ENCODE assay signal across 29 cellular contexts in the genomic region with DNA sequence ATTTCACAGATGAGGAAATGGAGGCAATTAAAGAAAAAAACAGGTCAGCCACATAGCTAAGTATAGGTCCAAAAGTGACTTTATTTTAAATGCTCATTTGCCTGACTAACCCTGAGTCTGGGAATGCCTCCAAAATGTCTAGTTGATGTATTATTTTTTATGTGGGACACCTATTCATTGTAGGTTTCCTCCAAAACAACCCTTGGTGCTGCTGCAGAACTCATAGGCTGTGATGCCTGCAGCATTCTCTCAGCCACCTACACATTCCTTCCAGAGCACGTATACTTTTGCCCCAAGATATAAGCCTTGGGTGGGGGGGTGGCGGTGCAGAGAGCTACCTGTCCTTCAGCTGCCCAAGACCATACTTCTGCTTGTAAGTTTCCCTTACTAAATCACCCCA.
"Had no signal": no experiment of that assay in that cellular context is flagged by ENCODE, and none has a peak within 500 bp of the region (broad histone marks: within the 10 kb centered on the region; RNA-seq: fewer than 3 reads in every experiment).

No MANE protein-coding gene starts in this region.

- H3K4me1 Mint-ChIP-seq: activated B cell treated with CpG ODN at 0.5 μM for 24 hours; activated naive CD4-positive, alpha-beta T cell treated with anti-CD3 and anti-CD28 coated beads, Interleukin-2, amount 50 U/mL, for 24 hours; activated naive CD8-positive, alpha-beta T cell treated with anti-CD3 and anti-CD28 coated beads, Interleukin-2, amount 50 U/mL, for 24 hours; activated T-helper 17 cell treated with anti-CD3 and anti-CD28 coated beads, Interleukin-2, amount 50 U/mL, for 72 hours; stimulated activated memory B cell treated with anti-CD40 and anti-IgM and Interleukin-4, amounts not matched to agents 10 μg/mL and 1 μg/mL and 100 μg/mL, for 72 hours; stimulated activated naive CD8-positive, alpha-beta T cell treated with anti-CD3 and anti-CD28 coated beads, Interleukin-15, amount 100 ng/mL, for 72 hours had no signal

- H3K27ac ChIP-seq: cardiac muscle cell, colonic mucosa, left ventricle myocardium inferior, right atrium auricular region, upper lobe of left lung, vagina had no signal

- H3K27me3 ChIP-seq: cardiac muscle cell, colonic mucosa, right atrium auricular region, upper lobe of left lung, vagina had no signal

- H3K36me3 Mint-ChIP-seq: activated naive CD4-positive, alpha-beta T cell treated with anti-CD3 and anti-CD28 coated beads, Interleukin-2, amount 50 U/mL, for 24 hours; brain; stimulated activated memory B cell treated with anti-CD40 and anti-IgM and Interleukin-4, amounts not matched to agents 10 μg/mL and 1 μg/mL and 100 μg/mL, for 72 hours had no signal

- H3K4me1 ChIP-seq: colonic mucosa, left ventricle myocardium inferior, right atrium auricular region, upper lobe of left lung, vagina had no signal

- H3K4me3 ChIP-seq: cardiac muscle cell, colonic mucosa, left ventricle myocardium inferior, right atrium auricular region, smooth muscle cell, upper lobe of left lung, vagina had no signal

- DNase-seq: activated B cell treated with CpG ODN at 0.5 μM for 24 hours; activated CD4-positive, alpha-beta T cell treated with anti-CD3 and anti-CD28 coated beads, Interleukin-2, amount 50 U/mL, for 1 hour; activated CD8-positive, alpha-beta T cell treated with anti-CD3 and anti-CD28 coated beads for 36 hours; activated naive CD8-positive, alpha-beta T cell treated with anti-CD3 and anti-CD28 coated beads, Interleukin-2, amount 50 U/mL, for 24 hours; activated T-cell treated with anti-CD3 and anti-CD28 coated beads, Interleukin-2, amount 50 U/mL, for 4 hours; amygdala; cerebellar nuclear complex; colonic mucosa; effector memory CD4-positive, alpha-beta T cell; erythroblast; foreskin melanocyte; left ventricle myocardium inferior; nucleus accumbens; stimulated activated CD4-positive, alpha-beta T cell treated with anti-CD3 and anti-CD28 coated beads, Interleukin-1b, Interleukin-23, amount 100 ng/mL, for 48 hours; stimulated activated CD4-positive, alpha-beta T cell treated with anti-CD3 and anti-CD28 coated beads, Interleukin-4, amount 100 ng/mL, for 4 hours; stimulated activated CD8-positive, alpha-beta memory T cell treated with anti-CD3 and anti-CD28 coated beads, Interleukin-4, amount 100 ng/mL, for 48 hours; stimulated activated naive CD8-positive, alpha-beta T cell treated with anti-CD3 and anti-CD28 coated beads, Interleukin-15, amount 100 ng/mL, for 72 hours; substantia nigra; T-helper 1 cell; upper lobe of left lung had no signal

- H3K27ac Mint-ChIP-seq: activated B cell treated with CpG ODN at 0.5 μM for 24 hours; activated CD8-positive, alpha-beta T cell treated with anti-CD3 and anti-CD28 coated beads for 36 hours; activated naive CD4-positive, alpha-beta T cell treated with anti-CD3 and anti-CD28 coated beads, Interleukin-2, amount 50 U/mL, for 24 hours; activated naive CD8-positive, alpha-beta T cell treated with anti-CD3 and anti-CD28 coated beads, Interleukin-2, amount 50 U/mL, for 24 hours; activated T-helper 17 cell treated with anti-CD3 and anti-CD28 coated beads, Interleukin-2, amount 50 U/mL, for 72 hours; brain; stimulated activated memory B cell treated with anti-CD40 and anti-IgM and Interleukin-4, amounts not matched to agents 10 μg/mL and 1 μg/mL and 100 μg/mL, for 72 hours; stimulated activated naive CD8-positive, alpha-beta T cell treated with anti-CD3 and anti-CD28 coated beads, Interleukin-15, amount 100 ng/mL, for 72 hours; T-helper 2 cell treated with Interferon-gamma antibody and Interleukin-4, amounts not matched to agents 5 μg/mL and 100 μg/mL, for 36 hours had no signal

- H3K36me3 ChIP-seq: cardiac muscle cell, colonic mucosa, left ventricle myocardium inferior, right atrium auricular region, upper lobe of left lung, vagina had no signal

- H3K9me3 Mint-ChIP-seq: activated naive CD4-positive, alpha-beta T cell treated with anti-CD3 and anti-CD28 coated beads, Interleukin-2, amount 50 U/mL, for 24 hours; activated T-helper 17 cell treated with anti-CD3 and anti-CD28 coated beads, Interleukin-2, amount 50 U/mL, for 72 hours; stimulated activated naive CD8-positive, alpha-beta T cell treated with anti-CD3 and anti-CD28 coated beads, Interleukin-15, amount 100 ng/mL, for 72 hours; T-helper 2 cell treated with Interferon-gamma antibody and Interleukin-4, amounts not matched to agents 5 μg/mL and 100 μg/mL, for 36 hours had no signal

- H3K4me3 Mint-ChIP-seq: activated B cell treated with CpG ODN at 0.5 μM for 24 hours; activated CD8-positive, alpha-beta T cell treated with anti-CD3 and anti-CD28 coated beads for 36 hours; activated naive CD4-positive, alpha-beta T cell treated with anti-CD3 and anti-CD28 coated beads, Interleukin-2, amount 50 U/mL, for 24 hours; activated naive CD8-positive, alpha-beta T cell treated with anti-CD3 and anti-CD28 coated beads, Interleukin-2, amount 50 U/mL, for 24 hours; activated T-cell treated with anti-CD3 and anti-CD28 coated beads, Interleukin-2, amount 50 U/mL, for 4 hours; activated T-helper 17 cell treated with anti-CD3 and anti-CD28 coated beads, Interleukin-2, amount 50 U/mL, for 72 hours; brain; stimulated activated memory B cell treated with anti-CD40 and anti-IgM and Interleukin-4, amounts not matched to agents 10 μg/mL and 1 μg/mL and 100 μg/mL, for 72 hours; stimulated activated naive CD8-positive, alpha-beta T cell treated with anti-CD3 and anti-CD28 coated beads, Interleukin-15, amount 100 ng/mL, for 72 hours; T-helper 2 cell treated with Interferon-gamma antibody and Interleukin-4, amounts not matched to agents 5 μg/mL and 100 μg/mL, for 36 hours had no signal

- H3K9me3 ChIP-seq: colonic mucosa had no signal
